In genomic region chr3:137768361-137769320, GRCh38 we compare ENCODE assay signal across 8 cellular contexts. TPM values are rescaled to one million over a fixed set of nuclear protein-coding genes. Genes with fewer than 3 reads are reported as not detected.
A peak's percentile ranks its signal among the peaks of the same experiment; 100 is the strongest.
DNase-seq lines count a peak whose midpoint lies in the region; ATAC-seq, FAIRE-seq and TF ChIP-seq lines count a peak whose summit lies in the region.

No MANE protein-coding gene starts in this region.

- 51% methylated on average over 30 of the region's 59 CpGs for WGBS in HepG2 (ENCODE audit: low lambda C conversion rate)

- H3K36me3 ChIP-seq in brain microvascular endothelial cell (replicated peaks), result no peaks in the 10 kb centered on the region
- H3K36me3 ChIP-seq in HepG2 (replicated peaks in 1 of 2; ENCODE audit: control insufficient read depth in 1 of 2, insufficient read depth in 2 of 2, low read length in 2 of 2), result no peaks in the 10 kb centered on the region
- no peaks in the 10 kb centered on the region for H3K36me3 ChIP-seq in HAP-1 (replicated peaks)

- TF ChIP-seq POLR2A in HepG2 (IDR thresholded peaks at IDR 0.05; ENCODE audit: insufficient read depth in 1 of 2, low read depth in 2 of 2, low read length in 2 of 2), result no peak

- no peak overlapping the region for H2AFZ ChIP-seq in HepG2 (ENCODE audit: low read length)

- H3K9ac ChIP-seq in HepG2 (ENCODE audit: insufficient read depth, low read depth, low read length), result no peak overlapping the region

- no peak for TF ChIP-seq RAD21 in HepG2 (CRISPR knock-in tag; IDR thresholded peaks at IDR 0.05)

- H3K9me3 ChIP-seq in HepG2 (ENCODE audit: low read length) (no peaks in the 10 kb centered on the region), HAP-1 (peaks cover 17% of the 10 kb centered on the region)

- H3K4me2 ChIP-seq in HepG2 (ENCODE audit: low read depth, low read length), result peak overlapping the region; percentile 30; the same call in 1 of the 2 replicates

- 0 out of 3 replicates have a peak, but pooled peaks have one; percentile 14 for ATAC-seq in HepG2

- H3K4me1 ChIP-seq in HepG2 (ENCODE audit: insufficient read depth, low read length) (peaks cover 6% of the 10 kb centered on the region; the same call in 1 of the 2 replicates), HAP-1 (peaks cover 8% of the 10 kb centered on the region)

- in situ Hi-C loops in brain microvascular endothelial cell (cut with HindIII; ENCODE audit: low pct_ligation_motif_present, low sequenced_read_pairs) (no loop called here), HepG2 (cut with HindIII; ENCODE audit: extremely low pct_ligation_motif_present, low pct_unique_long_range_greater_than_20kb) (no loop called here), HAP-1 (cut with MboI; ENCODE audit: low sequenced_read_pairs) (no loop called here)

- H3K27ac ChIP-seq in brain microvascular endothelial cell (no peak overlapping the region), HepG2 (ENCODE audit: extremely low read length, insufficient read depth, low read length) (no peak overlapping the region), substantia nigra (ENCODE audit: low read depth, low read length, poor library complexity, severe bottlenecking) (no peak overlapping the region)

- POLR2A ChIA-PET in HepG2 (lab: Yijun Ruan, JAX), result no interaction called here

- BruUV-seq in HepG2 (replicated peaks; lab: Mats Ljungman, UMichigan), result no TSS peak

- DNase-seq in NCI-H345 (lab: John Stamatoyannopoulos, UW), result peak; percentile 14
- no peak for DNase-seq in NCI-H345 treated with DMSO at 0.1 percent for 48 hours (lab: John Stamatoyannopoulos, UW; ENCODE audit: unreplicated experiment)
- DNase-seq in brain microvascular endothelial cell, result no peak
- no peak for DNase-seq in HepG2 (ENCODE audit: low spot score)
- peak; percentile 34 for DNase-seq in stimulated activated CD8-positive, alpha-beta memory T cell treated with anti-CD3 and anti-CD28 coated beads, Interleukin-4, amount 100 ng/mL, for 48 hours
- DNase-seq in activated naive CD4-positive, alpha-beta T cell (lab: John Stamatoyannopoulos, UW), result no peak
- DNase-seq in HAP-1 (ENCODE audit: low spot score in 2 of 2), result no peak
- no peak for DNase-seq in substantia nigra (lab: John Stamatoyannopoulos, UW)

- intact Hi-C loops in HepG2 (cut with micrococcal nuclease; ENCODE audit: unreplicated experiment), result no loop called here

- peak overlapping the region; percentile 9 for H3K4me3 ChIP-seq in brain microvascular endothelial cell (ENCODE audit: low read depth, low read length)
- H3K4me3 ChIP-seq in HepG2 (replicated peaks in 1 of 3; ENCODE audit: insufficient read depth in 1 of 3, low read depth in 2 of 3, low read length in 3 of 3), result peak overlapping the region in 2 of 3 experiments; percentile 4 to 38; a peak in 1 of 6 replicates
- no peak overlapping the region for H3K4me3 ChIP-seq in HAP-1

- H4K20me1 ChIP-seq in HepG2 (ENCODE audit: insufficient read depth, low read length), result no peaks in the 10 kb centered on the region

- TF ChIP-seq EP300 in HepG2 (IDR thresholded peaks at IDR 0.05; ENCODE audit: low read depth in 2 of 2, low read length in 2 of 2) (no peak), HepG2 (CRISPR knock-in tag; IDR thresholded peaks at IDR 0.05; ENCODE audit: borderline replicate concordance) (no peak)

- H3K79me2 ChIP-seq in HepG2 (ENCODE audit: insufficient read depth, low read length), result no peaks in the 10 kb centered on the region

- TF ChIP-seq CTCF in brain microvascular endothelial cell (IDR thresholded peaks at IDR 0.05; ENCODE audit: low read depth, low read length, missing control alignments) (no peak), HepG2 (CRISPR knock-in tag; IDR thresholded peaks at IDR 0.05) (no peak)

- no peak for FAIRE-seq in HepG2 (lab: Jason Lieb, UNC)

- CTCF ChIA-PET in HepG2 (lab: Yijun Ruan, JAX; ENCODE audit: low intra/inter-chr PET ratio, low total read pairs), result no interaction called here

- H3K27me3 ChIP-seq in brain microvascular endothelial cell (replicated peaks), result peaks cover 93% of the 10 kb centered on the region
- H3K27me3 ChIP-seq in HepG2 (ENCODE audit: control insufficient read depth in 1 of 2, insufficient read depth in 2 of 2, low read length in 2 of 2), result peaks cover 12 to 83% of the 10 kb centered on the region in 2 experiments
- peaks cover 95% of the 10 kb centered on the region for H3K27me3 ChIP-seq in HAP-1 (ENCODE audit: low read depth)

TF ChIP-seq in HepG2, 621 proteins besides CTCF, POLR2A, EP300 and RAD21:
- TF ChIP-seq U2AF1 (optimal IDR thresholded peaks at IDR 0.05; ENCODE audit: low read depth, low read length), result no peak
- TF ChIP-seq, protein P1, sequence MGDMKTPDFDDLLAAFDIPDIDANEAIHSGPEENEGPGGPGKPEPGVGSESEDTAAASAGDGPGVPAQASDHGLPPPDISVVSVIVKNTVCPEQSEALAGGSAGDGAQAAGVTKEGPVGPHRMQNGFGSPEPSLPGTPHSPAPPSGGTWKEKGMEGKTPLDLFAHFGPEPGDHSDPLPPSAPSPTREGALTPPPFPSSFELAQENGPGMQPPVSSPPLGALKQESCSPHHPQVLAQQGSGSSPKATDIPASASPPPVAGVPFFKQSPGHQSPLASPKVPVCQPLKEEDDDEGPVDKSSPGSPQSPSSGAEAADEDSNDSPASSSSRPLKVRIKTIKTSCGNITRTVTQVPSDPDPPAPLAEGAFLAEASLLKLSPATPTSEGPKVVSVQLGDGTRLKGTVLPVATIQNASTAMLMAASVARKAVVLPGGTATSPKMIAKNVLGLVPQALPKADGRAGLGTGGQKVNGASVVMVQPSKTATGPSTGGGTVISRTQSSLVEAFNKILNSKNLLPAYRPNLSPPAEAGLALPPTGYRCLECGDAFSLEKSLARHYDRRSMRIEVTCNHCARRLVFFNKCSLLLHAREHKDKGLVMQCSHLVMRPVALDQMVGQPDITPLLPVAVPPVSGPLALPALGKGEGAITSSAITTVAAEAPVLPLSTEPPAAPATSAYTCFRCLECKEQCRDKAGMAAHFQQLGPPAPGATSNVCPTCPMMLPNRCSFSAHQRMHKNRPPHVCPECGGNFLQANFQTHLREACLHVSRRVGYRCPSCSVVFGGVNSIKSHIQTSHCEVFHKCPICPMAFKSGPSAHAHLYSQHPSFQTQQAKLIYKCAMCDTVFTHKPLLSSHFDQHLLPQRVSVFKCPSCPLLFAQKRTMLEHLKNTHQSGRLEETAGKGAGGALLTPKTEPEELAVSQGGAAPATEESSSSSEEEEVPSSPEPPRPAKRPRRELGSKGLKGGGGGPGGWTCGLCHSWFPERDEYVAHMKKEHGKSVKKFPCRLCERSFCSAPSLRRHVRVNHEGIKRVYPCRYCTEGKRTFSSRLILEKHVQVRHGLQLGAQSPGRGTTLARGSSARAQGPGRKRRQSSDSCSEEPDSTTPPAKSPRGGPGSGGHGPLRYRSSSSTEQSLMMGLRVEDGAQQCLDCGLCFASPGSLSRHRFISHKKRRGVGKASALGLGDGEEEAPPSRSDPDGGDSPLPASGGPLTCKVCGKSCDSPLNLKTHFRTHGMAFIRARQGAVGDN (CRISPR knock-in tag; IDR thresholded peaks at IDR 0.05), result 0 out of 2 replicates have a peak, but pooled peaks have one; percentile 7
- TF ChIP-seq ZNF33A (CRISPR knock-in tag; IDR thresholded peaks at IDR 0.05; ENCODE audit: borderline replicate concordance), result no peak
- TF ChIP-seq ATAD3A (CRISPR knock-in tag; IDR thresholded peaks at IDR 0.05), result no peak

RNA-seq across cellular contexts. Expression of gene SOX14, which starts 4.5 kb away (rescaled TPM):
- total RNA-seq in HepG2 (2016; rRNA removed; fragmentation: Illumina TruSeq; extraction: Trizol), result not detected in 2 replicates
- not detected in 2 replicates for total RNA-seq in HepG2 (2016; cell fraction: cytosol; rRNA removed; fragmentation: Illumina TruSeq; extraction: Trizol; ENCODE audit: low read depth)
- total RNA-seq in HepG2 (2016; cell fraction: insoluble cytoplasmic fraction; rRNA removed; fragmentation: Illumina TruSeq; extraction: Trizol), result not detected in 2 replicates
- total RNA-seq in HepG2 (2016; cell fraction: membrane; rRNA removed; fragmentation: Illumina TruSeq; extraction: Trizol), result not detected in 2 replicates
- not detected in 2 replicates for total RNA-seq in HepG2 (2016; cell fraction: nucleus; rRNA removed; fragmentation: Illumina TruSeq; extraction: Trizol)
- not detected in 2 replicates for polyA plus RNA-seq in HepG2 (2011; rRNA removed)
- polyA plus RNA-seq in HepG2 (2011; cell fraction: cytosol; rRNA removed), result not detected in 2 replicates
- not detected in 2 replicates for polyA plus RNA-seq in HepG2 (2011; cell fraction: nucleus; rRNA removed)
- not detected in 2 replicates for polyA plus RNA-seq in HepG2 (2012)
- not detected in 2 replicates for polyA plus RNA-seq in HepG2 (2016; cell fraction: cytosol; fragmentation: Illumina TruSeq; extraction: Trizol; ENCODE audit: low read depth)
- polyA plus RNA-seq in HepG2 (2016; cell fraction: insoluble cytoplasmic fraction; fragmentation: Illumina TruSeq; extraction: Trizol; ENCODE audit: low read depth), result not detected in 2 replicates
- not detected in 2 replicates for polyA plus RNA-seq in HepG2 (2016; cell fraction: membrane; fragmentation: Illumina TruSeq; extraction: Trizol; ENCODE audit: low read depth)
- polyA plus RNA-seq in HepG2 (2016; cell fraction: nucleus; fragmentation: Illumina TruSeq; extraction: Trizol; ENCODE audit: insufficient read depth, low read depth), result not detected in 2 replicates
- not detected in 2 replicates for polyA minus RNA-seq in HepG2 (2011; rRNA and poly(A)+ RNA removed; ENCODE audit: low replicate concordance)
- not detected in 2 replicates for polyA minus RNA-seq in HepG2 (2011; cell fraction: cytosol; rRNA and poly(A)+ RNA removed)
- not detected in 2 replicates for polyA minus RNA-seq in HepG2 (2011; cell fraction: nucleus; rRNA and poly(A)+ RNA removed)

Comparison
In these comparisons a context has a peak if more than half of its experiments do, and no peak if none do; other contexts are left out.
1. DNase-seq: peak in NCI-H345 (single experiment) and stimulated activated CD8-positive, alpha-beta memory T cell treated with anti-CD3 and anti-CD28 coated beads, Interleukin-4, amount 100 ng/mL, for 48 hours (single experiment); none in NCI-H345 treated with DMSO at 0.1 percent for 48 hours (single experiment), brain microvascular endothelial cell (single experiment), HepG2 (single experiment), activated naive CD4-positive, alpha-beta T cell (0 of 4), HAP-1 (0 of 2) and substantia nigra (0 of 49).